10 cellular contexts compared by ENCODE assay signal in the genomic region with DNA sequence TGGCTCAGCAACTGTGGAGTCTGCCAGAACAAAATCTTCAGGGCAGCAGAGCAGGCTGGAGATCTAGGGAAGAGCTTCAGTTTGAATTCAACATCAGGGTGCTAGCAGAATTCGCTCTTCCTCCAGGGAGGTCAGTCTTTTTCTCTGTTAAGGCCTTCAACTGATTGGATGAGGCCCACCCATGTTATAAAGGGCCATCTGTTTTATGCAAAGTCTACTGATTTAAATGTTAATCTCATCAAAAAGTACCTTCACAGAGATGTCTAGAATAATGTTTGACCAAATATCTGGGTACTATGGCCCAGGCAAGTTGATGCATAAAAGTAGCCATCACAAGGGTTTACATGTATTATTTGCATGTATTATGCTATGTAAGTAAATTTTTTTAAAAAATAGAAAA.
"Had no signal": no experiment of that assay in that cellular context is flagged by ENCODE, and none has a peak within 500 bp of the region (broad histone marks: within the 10 kb centered on the region; RNA-seq: fewer than 3 reads in every experiment).

No MANE protein-coding gene starts in this region.

- H3K36me3 ChIP-seq: HAP-1 had no signal

- H3K4me3 Mint-ChIP-seq: GM23338, H9, HFFc6 had no signal

- FAIRE-seq: H54 had no signal

- H3K4me3 ChIP-seq: GM23248, GM23338, HAP-1 had no signal

- H2AFZ ChIP-seq: GM23248, GM23338 had no signal

- ATAC-seq: GM23338, HCT116 had no signal

- H3K27ac Mint-ChIP-seq: GM23338, H9, HFFc6 had no signal

- H3K9ac ChIP-seq: GM23248 had no signal

- H3K27ac ChIP-seq: GM23248 had no signal

- H3K4me2 ChIP-seq: GM23338 had no signal

- H3K4me1 Mint-ChIP-seq: GM23338, H9 had no signal

- H3K9me3 Mint-ChIP-seq: HFFc6 had no signal

- DNase-seq: GM23248, GOT3, H7, H9, HCEC 1CT, HFFc6 had no signal

- H3K9me3 ChIP-seq: HAP-1 had no signal
